In the genomic region with DNA sequence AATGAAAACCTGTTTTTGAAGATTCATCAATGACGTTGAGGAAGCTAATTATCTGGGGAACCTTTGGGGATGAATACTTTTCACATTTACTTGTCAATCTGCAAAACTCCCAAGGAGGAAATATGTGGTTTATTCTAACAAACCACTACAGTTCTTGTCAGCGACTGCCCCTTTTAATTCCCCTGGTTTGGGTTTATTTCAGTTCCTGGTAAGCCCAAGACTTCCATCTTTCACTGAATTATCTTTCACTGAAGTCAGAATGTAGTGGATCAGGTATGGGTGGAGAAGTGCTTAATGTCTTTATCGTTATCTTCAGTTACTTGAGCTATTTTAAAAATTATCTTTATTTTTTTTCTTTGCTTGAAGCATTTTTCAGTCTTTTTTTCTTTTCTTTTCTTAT, we compare ENCODE assay signal across 11 cellular contexts. TPM values are rescaled to one million over a fixed set of nuclear protein-coding genes. Genes with fewer than 3 reads are reported as not detected.
DNase-seq lines count a peak whose midpoint lies in the region; ATAC-seq and TF ChIP-seq lines count a peak whose summit lies in the region.
"Had no signal": no experiment of that assay in that cellular context is flagged by ENCODE, and none has a peak within 500 bp of the region (broad histone marks: within the 10 kb centered on the region; RNA-seq: fewer than 3 reads in every experiment).

No MANE protein-coding gene starts in this region.

- no peak overlapping the region for H3K23ac ChIP-seq in mesenchymal stem cell (ENCODE audit: low read length in 2 of 2)

- peak overlapping the region in 1 of 2 experiments; percentile 80 for H3K4me3 ChIP-seq in mesenchymal stem cell (ENCODE audit: insufficient read depth in 1 of 2, low read depth in 1 of 2, low read length in 2 of 2)
- H3K4me3 ChIP-seq in aorta (ENCODE audit: low read length in 2 of 2), result peak overlapping the region; percentile 1 to 13
- H3K4me3 ChIP-seq in PC-3 (ENCODE audit: low read length), result no peak overlapping the region

- H3K9me2 ChIP-seq in PC-3 (replicated peaks; ENCODE audit: low read length), result no peaks in the 10 kb centered on the region

- H3K4ac ChIP-seq in mesenchymal stem cell (ENCODE audit: low read depth in 1 of 2, low read length in 2 of 2), result no peak overlapping the region

- no peaks in the 10 kb centered on the region for H3K79me1 ChIP-seq in mesenchymal stem cell (replicated peaks; ENCODE audit: low read length, poor library complexity, severe bottlenecking)

- no peak overlapping the region for H2AK5ac ChIP-seq in mesenchymal stem cell (ENCODE audit: low read length, severe bottlenecking)

- H4K8ac ChIP-seq in mesenchymal stem cell (ENCODE audit: low read length), result no peak overlapping the region

- CTCF ChIA-PET in WTC11 (lab: Charles Lee) (no interaction called here), PC-3 (lab: Charles Lee) (no interaction called here)

- H2BK120ac ChIP-seq in mesenchymal stem cell (ENCODE audit: low read depth, low read length), result no peak overlapping the region

- no peak overlapping the region for H3K27ac Mint-ChIP-seq in stimulated activated naive CD8-positive, alpha-beta T cell treated with anti-CD3 and anti-CD28 coated beads, Interleukin-15, amount 100 ng/mL, for 72 hours
- no peak overlapping the region for H3K27ac Mint-ChIP-seq in WTC11
- H3K27ac Mint-ChIP-seq: activated naive CD8-positive, alpha-beta T cell treated with anti-CD3 and anti-CD28 coated beads for 36 hours had no signal

- DNase-seq in stimulated activated naive CD8-positive, alpha-beta T cell treated with anti-CD3 and anti-CD28 coated beads, Interleukin-15, amount 100 ng/mL, for 72 hours, result no peak
- no peak for DNase-seq in stimulated activated naive CD8-positive, alpha-beta T cell treated with anti-CD3 and anti-CD28 coated beads, Interleukin-15, Interleukin-2, amounts not matched to agents 100 U/mL and 50 U/mL, for 24 hours
- DNase-seq in WTC11 (ENCODE audit: low spot score), result no peak
- no peak for DNase-seq in mesenchymal stem cell
- DNase-seq in aorta, result no peak
- DNase-seq in PC-3, result no peak
- no peak for DNase-seq in T-helper 9 cell
- no peak for DNase-seq in ureter (ENCODE audit: low spot score)
- DNase-seq: activated CD8-positive, alpha-beta memory T cell treated with anti-CD3 and anti-CD28 coated beads, Interleukin-2, amount 50 U/mL, for 48 hours; activated naive CD8-positive, alpha-beta T cell treated with anti-CD3 and anti-CD28 coated beads for 36 hours; NCI-H1694 had no signal

- POLR2A ChIA-PET in WTC11 (lab: Charles Lee) (no interaction called here), PC-3 (lab: Charles Lee; ENCODE audit: unreplicated experiment) (no interaction called here)

- H4K20me1 ChIP-seq in PC-3 (ENCODE audit: low read length), result no peaks in the 10 kb centered on the region

- TF ChIP-seq CTCF in WTC11 (IDR thresholded peaks at IDR 0.05) (no peak), PC-3 (conservative IDR thresholded peaks at IDR 0.05; ENCODE audit: low read depth, low read length) (no peak)

- peak overlapping the region in 1 of 2 donors; percentile 71 for H3K4me3 Mint-ChIP-seq in stimulated activated naive CD8-positive, alpha-beta T cell treated with anti-CD3 and anti-CD28 coated beads, Interleukin-15, amount 100 ng/mL, for 72 hours
- H3K4me3 Mint-ChIP-seq in WTC11, result peak overlapping the region; percentile 62
- H3K4me3 Mint-ChIP-seq: activated naive CD8-positive, alpha-beta T cell treated with anti-CD3 and anti-CD28 coated beads for 36 hours had no signal

- H3K14ac ChIP-seq in mesenchymal stem cell (ENCODE audit: low read length in 2 of 2), result no peak overlapping the region

- H3K27ac ChIP-seq in mesenchymal stem cell (ENCODE audit: low read length, poor library complexity, severe bottlenecking) (no peak overlapping the region), aorta (ENCODE audit: low read depth in 1 of 2, low read length in 2 of 2) (no peak overlapping the region), PC-3 (ENCODE audit: low read length) (no peak overlapping the region)

- H3K9ac ChIP-seq in mesenchymal stem cell (ENCODE audit: low read length), result peak overlapping the region; percentile 58
- H3K9ac ChIP-seq in PC-3 (ENCODE audit: low read length), result no peak overlapping the region

- H3F3A ChIP-seq in PC-3 (ENCODE audit: low read length, unreplicated experiment), result no peaks in the 10 kb centered on the region

- H3K4me1 Mint-ChIP-seq in stimulated activated naive CD8-positive, alpha-beta T cell treated with anti-CD3 and anti-CD28 coated beads, Interleukin-15, amount 100 ng/mL, for 72 hours, result peaks cover 5% of the 10 kb centered on the region
- H3K4me1 Mint-ChIP-seq in WTC11, result peaks cover 12% of the 10 kb centered on the region

- H3K9me3 Mint-ChIP-seq in stimulated activated naive CD8-positive, alpha-beta T cell treated with anti-CD3 and anti-CD28 coated beads, Interleukin-15, amount 100 ng/mL, for 72 hours, result peaks cover 0 to 7% of the 10 kb centered on the region in 2 donors
- H3K9me3 Mint-ChIP-seq in WTC11, result peaks cover 3% of the 10 kb centered on the region; the same call in 1 of the 2 replicates
- H3K9me3 Mint-ChIP-seq: activated naive CD8-positive, alpha-beta T cell treated with anti-CD3 and anti-CD28 coated beads for 36 hours had no signal

- ATAC-seq in stimulated activated naive CD8-positive, alpha-beta T cell treated with anti-CD3 and anti-CD28 coated beads, Interleukin-15, amount 100 ng/mL, for 72 hours, result peak; percentile 45
- no peak for ATAC-seq in stimulated activated naive CD8-positive, alpha-beta T cell treated with anti-CD3 and anti-CD28 coated beads, Interleukin-15, Interleukin-2, amounts not matched to agents 100 U/mL and 50 U/mL, for 24 hours
- ATAC-seq in WTC11 (no peak), aorta (ENCODE audit: low FRiP score) (no peak), PC-3 (no peak)

- peaks cover 50% of the 10 kb centered on the region for H3K27me3 Mint-ChIP-seq in stimulated activated naive CD8-positive, alpha-beta T cell treated with anti-CD3 and anti-CD28 coated beads, Interleukin-15, amount 100 ng/mL, for 72 hours
- peaks cover 27% of the 10 kb centered on the region for H3K27me3 Mint-ChIP-seq in WTC11 (ENCODE audit: low read depth)

- H3K36me3 ChIP-seq in mesenchymal stem cell (ENCODE audit: control insufficient read depth in 1 of 2, insufficient read depth in 2 of 2, low read depth in 1 of 2, low read length in 2 of 2) (peaks cover 0 to 4% of the 10 kb centered on the region in 2 experiments), aorta (ENCODE audit: control insufficient read depth in 1 of 2, insufficient read depth in 2 of 2, low read length in 1 of 2) (no peaks in the 10 kb centered on the region), PC-3 (ENCODE audit: low read depth, low read length) (no peaks in the 10 kb centered on the region)

- no peaks in the 10 kb centered on the region for H3K79me2 ChIP-seq in PC-3 (ENCODE audit: low read length)

- H2BK15ac ChIP-seq in mesenchymal stem cell (ENCODE audit: low read depth, poor library complexity, severe bottlenecking), result no peak overlapping the region

- no peak overlapping the region for H2BK12ac ChIP-seq in mesenchymal stem cell (ENCODE audit: low read length in 2 of 2)

- no peak overlapping the region for H2BK5ac ChIP-seq in mesenchymal stem cell (ENCODE audit: low read depth, low read length, poor library complexity, severe bottlenecking)

- H3K36me3 Mint-ChIP-seq in WTC11, result peaks cover 2% of the 10 kb centered on the region
- H3K36me3 Mint-ChIP-seq: activated naive CD8-positive, alpha-beta T cell treated with anti-CD3 and anti-CD28 coated beads for 36 hours had no signal

- WGBS in mesenchymal stem cell, result 92% methylated on average over 1 of the region's 3 CpGs
- whole genome bisulfite sequencing in aorta, 2 donors, result 64 to 67% methylated on average over 3 of the region's 3 CpGs

- H3K4me1 ChIP-seq in mesenchymal stem cell (ENCODE audit: control insufficient read depth, insufficient read depth, low read depth, low read length) (peaks cover 1% of the 10 kb centered on the region), aorta (ENCODE audit: control insufficient read depth in 1 of 2, insufficient read depth in 2 of 2, low read length in 2 of 2) (no peaks in the 10 kb centered on the region), PC-3 (ENCODE audit: insufficient read depth, low read length) (no peaks in the 10 kb centered on the region)

- no peak overlapping the region for H4K91ac ChIP-seq in mesenchymal stem cell (ENCODE audit: low read length)

- H3K18ac ChIP-seq in mesenchymal stem cell (ENCODE audit: low read depth in 1 of 2, low read length in 2 of 2), result no peak overlapping the region

- intact Hi-C loops in aorta (cut with DNase I), result no loop called here
- intact Hi-C loops in PC-3 (cut with micrococcal nuclease), result no loop called here

- no peaks in the 10 kb centered on the region for H3K9me3 ChIP-seq in mesenchymal stem cell (ENCODE audit: control insufficient read depth, low read length)
- H3K9me3 ChIP-seq in aorta (ENCODE audit: control insufficient read depth, low read length), result no peaks in the 10 kb centered on the region
- H3K9me3 ChIP-seq in PC-3 (ENCODE audit: low read length), result no peaks in the 10 kb centered on the region

- H2AFZ ChIP-seq in mesenchymal stem cell (ENCODE audit: low read depth, low read length), result no peak overlapping the region
- no peak overlapping the region for H2AFZ ChIP-seq in PC-3 (ENCODE audit: low read length)

- H3K4me2 ChIP-seq in mesenchymal stem cell (ENCODE audit: low read length, poor library complexity, severe bottlenecking) (no peak overlapping the region), PC-3 (ENCODE audit: low read length) (no peak overlapping the region)

- peaks cover 0 to 40% of the 10 kb centered on the region in 2 experiments for H3K27me3 ChIP-seq in mesenchymal stem cell (ENCODE audit: control insufficient read depth in 1 of 2, insufficient read depth in 1 of 2, low read length in 2 of 2)
- H3K27me3 ChIP-seq in aorta (ENCODE audit: control insufficient read depth in 1 of 2, insufficient read depth in 2 of 2, low read length in 1 of 2), result no peaks in the 10 kb centered on the region
- no peaks in the 10 kb centered on the region for H3K27me3 ChIP-seq in PC-3 (ENCODE audit: low read length)

- BruUV-seq in PC-3 (replicated peaks; lab: Mats Ljungman, UMichigan), result no TSS peak

TF ChIP-seq in WTC11, 78 proteins besides CTCF, POLR2A, EP300 and RAD21 (continues in another document):
- TF ChIP-seq FOXJ3 (CRISPR knock-in tag; IDR thresholded peaks at IDR 0.05; ENCODE audit: borderline replicate concordance) (no peak), EMX1 (CRISPR knock-in tag; IDR thresholded peaks at IDR 0.05) (no peak), ZNF416 (CRISPR knock-in tag; IDR thresholded peaks at IDR 0.05) (no peak), NR2C2 (CRISPR knock-in tag; IDR thresholded peaks at IDR 0.05) (no peak)

RNA-seq across cellular contexts. Expression of a gene that starts 40.2 kb away (rescaled TPM):
- total RNA-seq in WTC11 (2021) (0.05 to 0.11 TPM (median 0.11 TPM) in 3 replicates), aorta (10 to 100 TPM; 35.0 to 37.2 TPM), PC-3 (2014; rRNA removed) (0.06 TPM in 1 of 2 replicates, not detected in the other), ureter (23.5 TPM)
- polyA plus RNA-seq in mesenchymal stem cell (2013, experiment 1 of 2), result 16.9 TPM
- polyA plus RNA-seq in mesenchymal stem cell (2013, experiment 2 of 2), result 16.9 TPM
- 10 to 100 TPM; 12.8 to 17.9 TPM for polyA plus RNA-seq in aorta
- total RNA-seq: activated naive CD8-positive, alpha-beta T cell treated with anti-CD3 and anti-CD28 coated beads for 36 hours had no signal

Comparison
In these comparisons a context has a peak if more than half of its experiments do, and no peak if none do; other contexts are left out.
1. RNA of a gene that starts 40.2 kb away (total RNA-seq): 35.0 to 37.2 TPM in aorta and 23.5 TPM in ureter (single experiment); 0.05 to 0.11 TPM in WTC11 and 0.06 TPM in PC-3; every median in the first group is over 10 times any median in the second.